Comparison of ENCODE assay signal across 9 cellular contexts in the genomic region with DNA sequence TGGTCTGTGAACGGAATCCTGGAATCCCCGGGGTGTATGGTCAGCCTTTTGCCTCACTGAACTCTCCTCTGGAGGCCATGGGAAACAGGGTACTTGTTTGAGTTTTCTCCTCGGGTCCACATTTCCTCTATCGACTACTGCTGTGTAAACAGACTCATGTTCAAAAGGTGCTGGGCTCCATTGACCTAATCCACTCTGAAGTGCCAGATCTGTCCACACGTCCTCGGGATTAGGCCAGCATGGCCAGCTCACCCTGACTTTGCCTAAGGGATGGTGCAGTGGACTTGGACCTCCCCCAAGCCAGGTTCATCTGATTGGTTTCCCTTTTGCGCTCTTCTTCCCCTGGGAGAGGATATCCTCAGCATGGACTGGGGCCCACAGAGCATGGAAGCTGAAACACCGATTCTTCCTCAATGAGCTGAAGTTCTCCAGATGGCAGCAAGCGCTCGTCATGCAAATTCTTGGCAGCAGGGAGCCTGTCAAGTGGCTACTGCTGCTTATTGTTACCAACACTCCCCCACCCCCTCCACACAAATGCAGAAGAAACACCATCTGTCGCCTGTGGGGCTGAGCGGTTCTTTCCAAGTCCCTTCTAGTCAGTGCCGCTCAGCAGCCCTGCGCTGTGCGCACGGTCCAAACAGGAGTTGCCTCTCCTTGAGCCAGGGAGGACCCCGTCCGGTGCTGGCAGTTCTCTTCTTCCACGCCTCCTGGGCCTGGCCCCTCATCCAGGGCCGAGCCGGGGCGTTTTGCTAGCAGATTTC.
DNase-seq lines count a peak whose midpoint lies in the region; ATAC-seq and FAIRE-seq lines count a peak whose summit lies in the region.
"Had no signal": no experiment of that assay in that cellular context is flagged by ENCODE, and none has a peak within 500 bp of the region (broad histone marks: within the 10 kb centered on the region; RNA-seq: fewer than 3 reads in every experiment).

No MANE protein-coding gene starts in this region.

- ATAC-seq in HG02642 (IDR thresholded peaks at IDR 0.05; ENCODE audit: poor library complexity, unreplicated experiment), result peak; percentile 92
- ATAC-seq in GM18520 (IDR thresholded peaks at IDR 0.05; ENCODE audit: unreplicated experiment), result no peak
- ATAC-seq: HCT116 had no signal

- peak overlapping the region in 1 of 7 experiments; percentile 1 for H3K4me3 ChIP-seq in skin epidermis

- peak; percentile 76 for FAIRE-seq in islet of Langerhans (lab: Jason Lieb, UNC)

- DNase-seq in DMS53 treated with DMSO at 0.1 percent for 48 hours (lab: John Stamatoyannopoulos, UW; ENCODE audit: unreplicated experiment), result peak; percentile 89
- peak; percentile 97 for DNase-seq in NCI-H2171 (lab: John Stamatoyannopoulos, UW)
- peak; percentile 99 for DNase-seq in cerebellar cortex (ENCODE audit: low spot score)
- DNase-seq in activated T-cell treated with anti-CD3 and anti-CD28 coated beads, Interleukin-2, amount 50 U/mL, for 48 hours, result no peak

- H3K27ac ChIP-seq in skin epidermis, result peak overlapping the region in 15 of 21 experiments; percentile 33 to 81 (median 66)

Comparison
In these comparisons a context has a peak if more than half of its experiments do, and no peak if none do; other contexts are left out.
1. DNase-seq: peak in DMS53 treated with DMSO at 0.1 percent for 48 hours (single experiment), NCI-H2171 (single experiment) and cerebellar cortex (single experiment); none in activated T-cell treated with anti-CD3 and anti-CD28 coated beads, Interleukin-2, amount 50 U/mL, for 48 hours (0 of 2).